ENCODE assay signal across 1 cellular context in genomic region chr6:26216886-26217713, GRCh38.
TF ChIP-seq lines count a peak whose summit lies in the region.

No MANE protein-coding gene starts in this region.

TF ChIP-seq in HepG2, 621 proteins besides CTCF, POLR2A, EP300 and RAD21 (continued from another document and continues in another):
- TF ChIP-seq CERS6 (CRISPR knock-in tag; IDR thresholded peaks at IDR 0.05), result 0 out of 2 replicates have a peak, but pooled peaks have one; percentile 6
- TF ChIP-seq, protein P1, sequence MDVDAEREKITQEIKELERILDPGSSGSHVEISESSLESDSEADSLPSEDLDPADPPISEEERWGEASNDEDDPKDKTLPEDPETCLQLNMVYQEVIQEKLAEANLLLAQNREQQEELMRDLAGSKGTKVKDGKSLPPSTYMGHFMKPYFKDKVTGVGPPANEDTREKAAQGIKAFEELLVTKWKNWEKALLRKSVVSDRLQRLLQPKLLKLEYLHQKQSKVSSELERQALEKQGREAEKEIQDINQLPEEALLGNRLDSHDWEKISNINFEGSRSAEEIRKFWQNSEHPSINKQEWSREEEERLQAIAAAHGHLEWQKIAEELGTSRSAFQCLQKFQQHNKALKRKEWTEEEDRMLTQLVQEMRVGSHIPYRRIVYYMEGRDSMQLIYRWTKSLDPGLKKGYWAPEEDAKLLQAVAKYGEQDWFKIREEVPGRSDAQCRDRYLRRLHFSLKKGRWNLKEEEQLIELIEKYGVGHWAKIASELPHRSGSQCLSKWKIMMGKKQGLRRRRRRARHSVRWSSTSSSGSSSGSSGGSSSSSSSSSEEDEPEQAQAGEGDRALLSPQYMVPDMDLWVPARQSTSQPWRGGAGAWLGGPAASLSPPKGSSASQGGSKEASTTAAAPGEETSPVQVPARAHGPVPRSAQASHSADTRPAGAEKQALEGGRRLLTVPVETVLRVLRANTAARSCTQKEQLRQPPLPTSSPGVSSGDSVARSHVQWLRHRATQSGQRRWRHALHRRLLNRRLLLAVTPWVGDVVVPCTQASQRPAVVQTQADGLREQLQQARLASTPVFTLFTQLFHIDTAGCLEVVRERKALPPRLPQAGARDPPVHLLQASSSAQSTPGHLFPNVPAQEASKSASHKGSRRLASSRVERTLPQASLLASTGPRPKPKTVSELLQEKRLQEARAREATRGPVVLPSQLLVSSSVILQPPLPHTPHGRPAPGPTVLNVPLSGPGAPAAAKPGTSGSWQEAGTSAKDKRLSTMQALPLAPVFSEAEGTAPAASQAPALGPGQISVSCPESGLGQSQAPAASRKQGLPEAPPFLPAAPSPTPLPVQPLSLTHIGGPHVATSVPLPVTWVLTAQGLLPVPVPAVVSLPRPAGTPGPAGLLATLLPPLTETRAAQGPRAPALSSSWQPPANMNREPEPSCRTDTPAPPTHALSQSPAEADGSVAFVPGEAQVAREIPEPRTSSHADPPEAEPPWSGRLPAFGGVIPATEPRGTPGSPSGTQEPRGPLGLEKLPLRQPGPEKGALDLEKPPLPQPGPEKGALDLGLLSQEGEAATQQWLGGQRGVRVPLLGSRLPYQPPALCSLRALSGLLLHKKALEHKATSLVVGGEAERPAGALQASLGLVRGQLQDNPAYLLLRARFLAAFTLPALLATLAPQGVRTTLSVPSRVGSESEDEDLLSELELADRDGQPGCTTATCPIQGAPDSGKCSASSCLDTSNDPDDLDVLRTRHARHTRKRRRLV (CRISPR knock-in tag; IDR thresholded peaks at IDR 0.05), result no peak; the same call in none of the 2 replicates
- TF ChIP-seq, protein P2, sequence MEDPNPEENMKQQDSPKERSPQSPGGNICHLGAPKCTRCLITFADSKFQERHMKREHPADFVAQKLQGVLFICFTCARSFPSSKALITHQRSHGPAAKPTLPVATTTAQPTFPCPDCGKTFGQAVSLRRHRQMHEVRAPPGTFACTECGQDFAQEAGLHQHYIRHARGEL (CRISPR knock-in tag; IDR thresholded peaks at IDR 0.05), result no peak
- 0 out of 2 replicates have a peak, but pooled peaks have one; percentile 43 for TF ChIP-seq ZBTB7B (CRISPR knock-in tag; IDR thresholded peaks at IDR 0.05)
- TF ChIP-seq SYNCRIP (IDR thresholded peaks at IDR 0.05; ENCODE audit: insufficient read depth, low read depth, low read length), result no peak
- TF ChIP-seq SIX4 (CRISPR knock-in tag; IDR thresholded peaks at IDR 0.05), result no peak
- TF ChIP-seq ATM (IDR thresholded peaks at IDR 0.05; ENCODE audit: borderline replicate concordance), result no peak
- no peak for TF ChIP-seq ARHGAP35 (CRISPR knock-in tag; IDR thresholded peaks at IDR 0.05; ENCODE audit: borderline replicate concordance)
- peak; percentile 99 for TF ChIP-seq NRL (CRISPR knock-in tag; IDR thresholded peaks at IDR 0.05; ENCODE audit: borderline replicate concordance)
- no peak for TF ChIP-seq SKIL (CRISPR knock-in tag; IDR thresholded peaks at IDR 0.05; ENCODE audit: borderline replicate concordance)
- TF ChIP-seq ZMYM3 (CRISPR knock-in tag; IDR thresholded peaks at IDR 0.05), result peak; percentile 42
- no peak for TF ChIP-seq ELK4 (CRISPR knock-in tag; IDR thresholded peaks at IDR 0.05; ENCODE audit: borderline replicate concordance)
- no peak for TF ChIP-seq ZNF446 (CRISPR knock-in tag; IDR thresholded peaks at IDR 0.05)
- peak; percentile 97 for TF ChIP-seq SRSF1 (optimal IDR thresholded peaks at IDR 0.05; ENCODE audit: low read depth, low read length)
- TF ChIP-seq, protein P3, sequence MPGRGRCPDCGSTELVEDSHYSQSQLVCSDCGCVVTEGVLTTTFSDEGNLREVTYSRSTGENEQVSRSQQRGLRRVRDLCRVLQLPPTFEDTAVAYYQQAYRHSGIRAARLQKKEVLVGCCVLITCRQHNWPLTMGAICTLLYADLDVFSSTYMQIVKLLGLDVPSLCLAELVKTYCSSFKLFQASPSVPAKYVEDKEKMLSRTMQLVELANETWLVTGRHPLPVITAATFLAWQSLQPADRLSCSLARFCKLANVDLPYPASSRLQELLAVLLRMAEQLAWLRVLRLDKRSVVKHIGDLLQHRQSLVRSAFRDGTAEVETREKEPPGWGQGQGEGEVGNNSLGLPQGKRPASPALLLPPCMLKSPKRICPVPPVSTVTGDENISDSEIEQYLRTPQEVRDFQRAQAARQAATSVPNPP (CRISPR knock-in tag; IDR thresholded peaks at IDR 0.05), result peak; percentile 92
- no peak for TF ChIP-seq MTA3 (CRISPR knock-in tag; IDR thresholded peaks at IDR 0.05)
- 0 out of 2 replicates have a peak, but pooled peaks have one; percentile 77 for TF ChIP-seq ZNF850 (CRISPR knock-in tag; conservative IDR thresholded peaks at IDR 0.05)
- TF ChIP-seq CCAR2 (optimal IDR thresholded peaks at IDR 0.05; ENCODE audit: low read depth, low read length), result no peak
- no peak for TF ChIP-seq BRCA1 (CRISPR knock-in tag; IDR thresholded peaks at IDR 0.05)
- TF ChIP-seq TRIM22 (IDR thresholded peaks at IDR 0.05), result no peak
- peak; percentile 92; the same call in 1 of the 2 replicates for TF ChIP-seq ZNF737 (CRISPR knock-in tag; IDR thresholded peaks at IDR 0.05; ENCODE audit: borderline replicate concordance)
- peak; percentile 45; the same call in 1 of the 2 replicates for TF ChIP-seq BRD4 (CRISPR knock-in tag; IDR thresholded peaks at IDR 0.05)
- TF ChIP-seq ZFP1 (CRISPR knock-in tag; IDR thresholded peaks at IDR 0.05), result no peak
- TF ChIP-seq ZFP37 (CRISPR knock-in tag; IDR thresholded peaks at IDR 0.05; ENCODE audit: borderline replicate concordance), result no peak
- TF ChIP-seq RCOR2 (CRISPR knock-in tag; IDR thresholded peaks at IDR 0.05), result no peak; the same call in none of the 2 replicates
- TF ChIP-seq ZNF513 (CRISPR knock-in tag; conservative IDR thresholded peaks at IDR 0.05), result no peak
- TF ChIP-seq, protein P4, sequence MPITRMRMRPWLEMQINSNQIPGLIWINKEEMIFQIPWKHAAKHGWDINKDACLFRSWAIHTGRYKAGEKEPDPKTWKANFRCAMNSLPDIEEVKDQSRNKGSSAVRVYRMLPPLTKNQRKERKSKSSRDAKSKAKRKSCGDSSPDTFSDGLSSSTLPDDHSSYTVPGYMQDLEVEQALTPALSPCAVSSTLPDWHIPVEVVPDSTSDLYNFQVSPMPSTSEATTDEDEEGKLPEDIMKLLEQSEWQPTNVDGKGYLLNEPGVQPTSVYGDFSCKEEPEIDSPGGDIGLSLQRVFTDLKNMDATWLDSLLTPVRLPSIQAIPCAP (CRISPR knock-in tag; IDR thresholded peaks at IDR 0.05; ENCODE audit: low read depth), result no peak
- TF ChIP-seq, protein P5, sequence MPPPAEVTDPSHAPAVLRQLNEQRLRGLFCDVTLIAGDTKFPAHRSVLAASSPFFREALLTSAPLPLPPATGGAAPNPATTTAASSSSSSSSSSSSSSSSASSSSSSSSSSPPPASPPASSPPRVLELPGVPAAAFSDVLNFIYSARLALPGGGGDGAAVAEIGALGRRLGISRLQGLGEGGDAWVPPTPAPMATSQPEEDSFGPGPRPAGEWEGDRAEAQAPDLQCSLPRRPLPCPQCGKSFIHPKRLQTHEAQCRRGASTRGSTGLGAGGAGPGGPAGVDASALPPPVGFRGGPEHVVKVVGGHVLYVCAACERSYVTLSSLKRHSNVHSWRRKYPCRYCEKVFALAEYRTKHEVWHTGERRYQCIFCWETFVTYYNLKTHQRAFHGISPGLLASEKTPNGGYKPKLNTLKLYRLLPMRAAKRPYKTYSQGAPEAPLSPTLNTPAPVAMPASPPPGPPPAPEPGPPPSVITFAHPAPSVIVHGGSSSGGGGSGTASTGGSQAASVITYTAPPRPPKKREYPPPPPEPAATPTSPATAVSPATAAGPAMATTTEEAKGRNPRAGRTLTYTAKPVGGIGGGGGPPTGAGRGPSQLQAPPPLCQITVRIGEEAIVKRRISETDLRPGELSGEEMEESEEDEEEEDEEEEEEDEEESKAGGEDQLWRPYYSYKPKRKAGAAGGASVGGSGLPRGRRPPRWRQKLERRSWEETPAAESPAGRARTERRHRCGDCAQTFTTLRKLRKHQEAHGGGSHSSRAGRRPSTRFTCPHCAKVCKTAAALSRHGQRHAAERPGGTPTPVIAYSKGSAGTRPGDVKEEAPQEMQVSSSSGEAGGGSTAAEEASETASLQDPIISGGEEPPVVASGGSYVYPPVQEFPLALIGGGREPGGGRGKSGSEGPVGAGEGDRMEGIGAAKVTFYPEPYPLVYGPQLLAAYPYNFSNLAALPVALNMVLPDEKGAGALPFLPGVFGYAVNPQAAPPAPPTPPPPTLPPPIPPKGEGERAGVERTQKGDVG (CRISPR knock-in tag; IDR thresholded peaks at IDR 0.05; ENCODE audit: borderline replicate concordance), result 0 out of 2 replicates have a peak, but pooled peaks have one; percentile 31
- TF ChIP-seq DNMT1 (CRISPR knock-in tag; IDR thresholded peaks at IDR 0.05), result 0 out of 2 replicates have a peak, but pooled peaks have one; percentile 50
- no peak; the same call in 1 of the 2 replicates for TF ChIP-seq ZNF253 (CRISPR knock-in tag; IDR thresholded peaks at IDR 0.05; ENCODE audit: borderline replicate concordance)
- TF ChIP-seq HES4 (CRISPR knock-in tag; IDR thresholded peaks at IDR 0.05; ENCODE audit: borderline replicate concordance), result no peak
- TF ChIP-seq HOMEZ (CRISPR knock-in tag; IDR thresholded peaks at IDR 0.05; ENCODE audit: low read depth), result no peak; the same call in 1 of the 2 replicates
- TF ChIP-seq ZFX (CRISPR knock-in tag; IDR thresholded peaks at IDR 0.05; ENCODE audit: low read depth), result peak; percentile 69; the same call in 1 of the 2 replicates
- peak; percentile 72; the same call in 1 of the 2 replicates for TF ChIP-seq AHR (CRISPR knock-in tag; IDR thresholded peaks at IDR 0.05)
- peak; percentile 44 for TF ChIP-seq ZNF331 (CRISPR knock-in tag; IDR thresholded peaks at IDR 0.05)
- no peak for TF ChIP-seq TP53 (CRISPR knock-in tag; conservative IDR thresholded peaks at IDR 0.05)
- no peak for TF ChIP-seq GABPA (IDR thresholded peaks at IDR 0.05; ENCODE audit: low read depth, low read length)
- TF ChIP-seq GABPA (CRISPR knock-in tag; IDR thresholded peaks at IDR 0.05; ENCODE audit: low read depth), result no peak; the same call in 1 of the 2 replicates
- TF ChIP-seq ZNF234 (CRISPR knock-in tag; conservative IDR thresholded peaks at IDR 0.05), result peak; percentile 95
- peak; percentile 84; the same call in 1 of the 2 replicates for TF ChIP-seq ZNF350 (CRISPR knock-in tag; IDR thresholded peaks at IDR 0.05; ENCODE audit: borderline replicate concordance, low read depth)
